In genomic region chr4:144711685-144712456, GRCh38 we compare ENCODE assay signal across 24 cellular contexts.
"Had no signal": no experiment of that assay in that cellular context is flagged by ENCODE, and none has a peak within 500 bp of the region (broad histone marks: within the 10 kb centered on the region; RNA-seq: fewer than 3 reads in every experiment).

No MANE protein-coding gene starts in this region.

- ATAC-seq: activated naive CD4-positive, alpha-beta T cell treated with anti-CD3 and anti-CD28 coated beads, Interleukin-2, amount 50 U/mL, for 72 hours; activated T-cell treated with anti-CD3 and anti-CD28 coated beads, Interleukin-2, amount 50 U/mL, for 72 hours; heart right ventricle; naive thymus-derived CD4-positive, alpha-beta T cell; stimulated activated effector memory CD8-positive, alpha-beta T cell treated with anti-CD3 and anti-CD28 coated beads, Interleukin-12 subunit alpha, Interleukin-12 subunit beta, amount 100 ng/mL, for 72 hours had no signal

- H3K4me3 ChIP-seq: cardiac muscle cell, esophagus squamous epithelium, heart right ventricle, left ventricle myocardium inferior, ovary, prostate gland, sigmoid colon, tibial artery had no signal

- H3K27ac ChIP-seq: cardiac muscle cell, epithelial cell of prostate, esophagus squamous epithelium, ovary, prostate gland, sigmoid colon, tibial artery had no signal

- H3K27me3 ChIP-seq: cardiac muscle cell, esophagus squamous epithelium, heart right ventricle, ovary, sigmoid colon, tibial artery had no signal

- H3K27ac Mint-ChIP-seq: activated naive CD4-positive, alpha-beta T cell treated with anti-CD3 and anti-CD28 coated beads, Interleukin-2, amount 50 U/mL, for 72 hours; activated T-cell treated with anti-CD3 and anti-CD28 coated beads, Interleukin-2, amount 50 U/mL, for 72 hours; naive thymus-derived CD4-positive, alpha-beta T cell; stimulated activated effector memory CD8-positive, alpha-beta T cell treated with anti-CD3 and anti-CD28 coated beads, Interleukin-12 subunit alpha, Interleukin-12 subunit beta, amount 100 ng/mL, for 72 hours; stimulated activated naive CD8-positive, alpha-beta T cell treated with anti-CD3 and anti-CD28 coated beads, Interleukin-15, Interleukin-2, amounts not matched to agents 100 ng/mL and 50 ng/mL, for 24 hours had no signal

- H3K9me3 Mint-ChIP-seq: activated naive CD4-positive, alpha-beta T cell treated with anti-CD3 and anti-CD28 coated beads, Interleukin-2, amount 50 U/mL, for 72 hours; activated T-cell treated with anti-CD3 and anti-CD28 coated beads, Interleukin-2, amount 50 U/mL, for 72 hours; brain; stimulated activated naive CD8-positive, alpha-beta T cell treated with anti-CD3 and anti-CD28 coated beads, Interleukin-15, Interleukin-2, amounts not matched to agents 100 ng/mL and 50 ng/mL, for 24 hours had no signal

- DNase-seq: activated CD4-positive, alpha-beta T cell treated with anti-CD3 and anti-CD28 coated beads for 4 hours; activated CD4-positive, alpha-beta T cell treated with anti-CD3 and anti-CD28 coated beads, Interleukin-2, amount 50 U/mL, for 4 hours; activated naive CD4-positive, alpha-beta T cell; activated T-cell treated with anti-CD3 and anti-CD28 coated beads for 4 hours; activated T-cell treated with anti-CD3 and anti-CD28 coated beads, Interleukin-2, amount 50 U/mL, for 72 hours; aorta; effector CD4-positive, alpha-beta T cell; esophagus squamous epithelium; foreskin melanocyte; heart right ventricle; left ventricle myocardium inferior; naive thymus-derived CD4-positive, alpha-beta T cell; ovary; sigmoid colon; small intestine; stimulated activated CD4-positive, alpha-beta T cell treated with anti-CD3 and anti-CD28 coated beads, Interleukin-4, amount 100 ng/mL, for 24 hours; tibial artery had no signal

- H3K4me1 Mint-ChIP-seq: naive thymus-derived CD4-positive, alpha-beta T cell; stimulated activated effector memory CD8-positive, alpha-beta T cell treated with anti-CD3 and anti-CD28 coated beads, Interleukin-12 subunit alpha, Interleukin-12 subunit beta, amount 100 ng/mL, for 72 hours had no signal

- H3K36me3 Mint-ChIP-seq: activated naive CD4-positive, alpha-beta T cell treated with anti-CD3 and anti-CD28 coated beads, Interleukin-2, amount 50 U/mL, for 72 hours; brain; naive thymus-derived CD4-positive, alpha-beta T cell; stimulated activated effector memory CD8-positive, alpha-beta T cell treated with anti-CD3 and anti-CD28 coated beads, Interleukin-12 subunit alpha, Interleukin-12 subunit beta, amount 100 ng/mL, for 72 hours had no signal

- H3K4me3 Mint-ChIP-seq: activated T-cell treated with anti-CD3 and anti-CD28 coated beads, Interleukin-2, amount 50 U/mL, for 72 hours; brain; naive thymus-derived CD4-positive, alpha-beta T cell; stimulated activated effector memory CD8-positive, alpha-beta T cell treated with anti-CD3 and anti-CD28 coated beads, Interleukin-12 subunit alpha, Interleukin-12 subunit beta, amount 100 ng/mL, for 72 hours; stimulated activated naive CD8-positive, alpha-beta T cell treated with anti-CD3 and anti-CD28 coated beads, Interleukin-15, Interleukin-2, amounts not matched to agents 100 ng/mL and 50 ng/mL, for 24 hours had no signal

- H3K27me3 Mint-ChIP-seq: brain; stimulated activated naive CD8-positive, alpha-beta T cell treated with anti-CD3 and anti-CD28 coated beads, Interleukin-15, Interleukin-2, amounts not matched to agents 100 ng/mL and 50 ng/mL, for 24 hours had no signal
